Comparison of ENCODE assay signal across 1 cellular context in the genomic region with DNA sequence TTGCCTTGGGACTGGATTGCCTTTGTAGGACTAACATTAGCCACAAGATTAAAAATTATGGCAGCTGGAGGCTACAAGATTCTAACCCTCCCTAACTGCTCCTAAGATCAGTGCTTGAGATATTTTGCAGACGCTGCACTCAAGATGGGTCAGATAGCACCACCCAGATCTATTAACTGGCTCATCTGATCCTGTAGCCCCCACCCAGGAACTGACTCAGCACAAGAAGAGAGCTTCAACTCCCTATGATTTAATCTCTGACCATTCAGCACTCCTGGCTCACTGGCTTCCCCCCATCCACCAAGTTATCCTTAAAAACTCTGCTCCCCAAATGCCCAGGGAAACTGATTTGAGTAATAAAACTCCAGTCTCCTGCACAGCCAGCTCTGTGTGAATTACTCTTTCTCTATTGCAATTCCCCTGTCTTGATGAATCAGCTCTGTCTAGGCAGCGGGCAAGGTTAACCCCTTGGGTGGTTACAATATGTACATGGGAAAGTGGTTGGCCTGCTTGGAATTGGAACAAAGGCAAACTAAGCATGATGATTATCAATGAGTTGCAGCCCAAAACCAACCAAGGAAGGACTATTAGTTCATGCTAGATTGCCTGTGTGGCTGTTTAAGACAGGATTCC.
TF ChIP-seq lines count a peak whose summit lies in the region.
"Not testable (repeated sequence)": the region's sequence is repeated elsewhere in the genome, so short reads cannot be mapped to it uniquely, and the experiment has no call there.

No MANE protein-coding gene starts in this region.

TF ChIP-seq in K562, 482 proteins besides CTCF, POLR2A, EP300 and RAD21 (continues in another document):
- TF ChIP-seq VEZF1 (CRISPR knock-in tag; IDR thresholded peaks at IDR 0.05) (peak; percentile 74; the same call in 1 of the 2 replicates), SMARCA4 (IDR thresholded peaks at IDR 0.05) (peak; percentile 79), SMAD4 (CRISPR knock-in tag; conservative IDR thresholded peaks at IDR 0.05) (0 out of 2 replicates have a peak, but pooled peaks have one; percentile 23), FOSL1 (tag; conservative IDR thresholded peaks at IDR 0.05) (peak; percentile 87), MAFK (IDR thresholded peaks at IDR 0.05; ENCODE audit: low read length) (peak; percentile 63; the same call in 1 of the 2 replicates), ZNF395 (CRISPR knock-in tag; IDR thresholded peaks at IDR 0.05) (0 out of 2 replicates have a peak, but pooled peaks have one; percentile 55), CBFA2T3 (IDR thresholded peaks at IDR 0.05) (peak; percentile 24; the same call in 1 of the 2 replicates), RCOR1 (IDR thresholded peaks at IDR 0.05; ENCODE audit: borderline replicate concordance in 1 of 2, low read depth in 2 of 2, low read length in 2 of 2) (peak in 1 of 2 experiments; percentile 68; a peak in 2 of 4 replicates), SOX6 (IDR thresholded peaks at IDR 0.05) (peak; percentile 54; the same call in 1 of the 2 replicates), GATA2 (CRISPR knock-in tag; IDR thresholded peaks at IDR 0.05) (0 out of 2 replicates have a peak, but pooled peaks have one; percentile 8), MTA3 (IDR thresholded peaks at IDR 0.05; ENCODE audit: borderline replicate concordance) (peak; percentile 60; the same call in 1 of the 2 replicates), JUND (IDR thresholded peaks at IDR 0.05; ENCODE audit: borderline replicate concordance, low read depth, low read length) (peak; percentile 75), JUND (tag; IDR thresholded peaks at IDR 0.05; ENCODE audit: borderline replicate concordance, low read depth, low read length) (peak; percentile 79; the same call in 1 of the 3 replicates), HDAC2 (IDR thresholded peaks at IDR 0.05) (peak; percentile 68; the same call in 1 of the 2 replicates), GATAD2A (IDR thresholded peaks at IDR 0.05) (0 out of 2 replicates have a peak, but pooled peaks have one; percentile 36), GABPA (tag; conservative IDR thresholded peaks at IDR 0.05; ENCODE audit: low read depth) (0 out of 2 replicates have a peak, but pooled peaks have one; percentile 40), TBL1XR1 (IDR thresholded peaks at IDR 0.05; ENCODE audit: low read length in 2 of 2) (peak in 1 of 2 experiments; percentile 58; a peak in 1 of 4 replicates), MAZ (CRISPR knock-in tag; conservative IDR thresholded peaks at IDR 0.05 in 1 of 2, IDR thresholded peaks at IDR 0.05 in 1 of 2) (peak in 1 of 2 experiments; percentile 51; a peak in 1 of 4 replicates), ETV1 (tag; conservative IDR thresholded peaks at IDR 0.05; ENCODE audit: low read depth) (peak; percentile 30; the same call in 1 of the 2 replicates), MAFG (tag; conservative IDR thresholded peaks at IDR 0.05) (peak; percentile 86), BHLHE40 (IDR thresholded peaks at IDR 0.05; ENCODE audit: low read length) (0 out of 2 replicates have a peak, but pooled peaks have one; percentile 10), JUN (IDR thresholded peaks at IDR 0.05; ENCODE audit: borderline replicate concordance, low read depth, low read length) (0 out of 2 replicates have a peak, but pooled peaks have one; percentile 5), ATF7 (IDR thresholded peaks at IDR 0.05) (0 out of 2 replicates have a peak, but pooled peaks have one; percentile 16), ATF1 (tag; IDR thresholded peaks at IDR 0.05) (peak; percentile 51; the same call in 1 of the 2 replicates), BACH1 (tag; IDR thresholded peaks at IDR 0.05) (0 out of 2 replicates have a peak, but pooled peaks have one; percentile 41), HMG20B (CRISPR knock-in tag; IDR thresholded peaks at IDR 0.05) (0 out of 2 replicates have a peak, but pooled peaks have one; percentile 80), DIDO1 (tag; IDR thresholded peaks at IDR 0.05; ENCODE audit: low read depth) (peak; percentile 33; the same call in 1 of the 2 replicates), SMARCE1 (IDR thresholded peaks at IDR 0.05) (peak; percentile 81), ARID1B (IDR thresholded peaks at IDR 0.05) (peak; percentile 81), SMARCC2 (IDR thresholded peaks at IDR 0.05; ENCODE audit: low read depth) (peak; percentile 52; the same call in 1 of the 2 replicates), CTBP1 (IDR thresholded peaks at IDR 0.05; ENCODE audit: borderline replicate concordance) (peak; percentile 58; the same call in 1 of the 2 replicates), ATF3 (IDR thresholded peaks at IDR 0.05) (peak; percentile 50; the same call in 1 of the 2 replicates), C11orf30 (IDR thresholded peaks at IDR 0.05; ENCODE audit: low read depth) (peak; percentile 93), ELF1 (tag; IDR thresholded peaks at IDR 0.05) (0 out of 2 replicates have a peak, but pooled peaks have one; percentile 12), ZBTB5 (IDR thresholded peaks at IDR 0.05) (peak; percentile 92), ZNF316 (IDR thresholded peaks at IDR 0.05) (peak; percentile 91), DPF2 (IDR thresholded peaks at IDR 0.05) (peak; percentile 85), CXXC5 (CRISPR knock-in tag; IDR thresholded peaks at IDR 0.05) (peak; percentile 67), DACH1 (IDR thresholded peaks at IDR 0.05; ENCODE audit: partially characterized antibody) (peak; percentile 76)
- TF ChIP-seq, protein P1, sequence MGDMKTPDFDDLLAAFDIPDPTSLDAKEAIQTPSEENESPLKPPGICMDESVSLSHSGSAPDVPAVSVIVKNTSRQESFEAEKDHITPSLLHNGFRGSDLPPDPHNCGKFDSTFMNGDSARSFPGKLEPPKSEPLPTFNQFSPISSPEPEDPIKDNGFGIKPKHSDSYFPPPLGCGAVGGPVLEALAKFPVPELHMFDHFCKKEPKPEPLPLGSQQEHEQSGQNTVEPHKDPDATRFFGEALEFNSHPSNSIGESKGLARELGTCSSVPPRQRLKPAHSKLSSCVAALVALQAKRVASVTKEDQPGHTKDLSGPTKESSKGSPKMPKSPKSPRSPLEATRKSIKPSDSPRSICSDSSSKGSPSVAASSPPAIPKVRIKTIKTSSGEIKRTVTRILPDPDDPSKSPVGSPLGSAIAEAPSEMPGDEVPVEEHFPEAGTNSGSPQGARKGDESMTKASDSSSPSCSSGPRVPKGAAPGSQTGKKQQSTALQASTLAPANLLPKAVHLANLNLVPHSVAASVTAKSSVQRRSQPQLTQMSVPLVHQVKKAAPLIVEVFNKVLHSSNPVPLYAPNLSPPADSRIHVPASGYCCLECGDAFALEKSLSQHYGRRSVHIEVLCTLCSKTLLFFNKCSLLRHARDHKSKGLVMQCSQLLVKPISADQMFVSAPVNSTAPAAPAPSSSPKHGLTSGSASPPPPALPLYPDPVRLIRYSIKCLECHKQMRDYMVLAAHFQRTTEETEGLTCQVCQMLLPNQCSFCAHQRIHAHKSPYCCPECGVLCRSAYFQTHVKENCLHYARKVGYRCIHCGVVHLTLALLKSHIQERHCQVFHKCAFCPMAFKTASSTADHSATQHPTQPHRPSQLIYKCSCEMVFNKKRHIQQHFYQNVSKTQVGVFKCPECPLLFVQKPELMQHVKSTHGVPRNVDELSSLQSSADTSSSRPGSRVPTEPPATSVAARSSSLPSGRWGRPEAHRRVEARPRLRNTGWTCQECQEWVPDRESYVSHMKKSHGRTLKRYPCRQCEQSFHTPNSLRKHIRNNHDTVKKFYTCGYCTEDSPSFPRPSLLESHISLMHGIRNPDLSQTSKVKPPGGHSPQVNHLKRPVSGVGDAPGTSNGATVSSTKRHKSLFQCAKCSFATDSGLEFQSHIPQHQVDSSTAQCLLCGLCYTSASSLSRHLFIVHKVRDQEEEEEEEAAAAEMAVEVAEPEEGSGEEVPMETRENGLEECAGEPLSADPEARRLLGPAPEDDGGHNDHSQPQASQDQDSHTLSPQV (IDR thresholded peaks at IDR 0.05), result peak; percentile 27; the same call in 1 of the 2 replicates
- TF ChIP-seq, protein P2, sequence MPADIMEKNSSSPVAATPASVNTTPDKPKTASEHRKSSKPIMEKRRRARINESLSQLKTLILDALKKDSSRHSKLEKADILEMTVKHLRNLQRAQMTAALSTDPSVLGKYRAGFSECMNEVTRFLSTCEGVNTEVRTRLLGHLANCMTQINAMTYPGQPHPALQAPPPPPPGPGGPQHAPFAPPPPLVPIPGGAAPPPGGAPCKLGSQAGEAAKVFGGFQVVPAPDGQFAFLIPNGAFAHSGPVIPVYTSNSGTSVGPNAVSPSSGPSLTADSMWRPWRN (IDR thresholded peaks at IDR 0.05; ENCODE audit: low read depth), result peak; percentile 25; the same call in 1 of the 2 replicates
- TF ChIP-seq, protein P3, sequence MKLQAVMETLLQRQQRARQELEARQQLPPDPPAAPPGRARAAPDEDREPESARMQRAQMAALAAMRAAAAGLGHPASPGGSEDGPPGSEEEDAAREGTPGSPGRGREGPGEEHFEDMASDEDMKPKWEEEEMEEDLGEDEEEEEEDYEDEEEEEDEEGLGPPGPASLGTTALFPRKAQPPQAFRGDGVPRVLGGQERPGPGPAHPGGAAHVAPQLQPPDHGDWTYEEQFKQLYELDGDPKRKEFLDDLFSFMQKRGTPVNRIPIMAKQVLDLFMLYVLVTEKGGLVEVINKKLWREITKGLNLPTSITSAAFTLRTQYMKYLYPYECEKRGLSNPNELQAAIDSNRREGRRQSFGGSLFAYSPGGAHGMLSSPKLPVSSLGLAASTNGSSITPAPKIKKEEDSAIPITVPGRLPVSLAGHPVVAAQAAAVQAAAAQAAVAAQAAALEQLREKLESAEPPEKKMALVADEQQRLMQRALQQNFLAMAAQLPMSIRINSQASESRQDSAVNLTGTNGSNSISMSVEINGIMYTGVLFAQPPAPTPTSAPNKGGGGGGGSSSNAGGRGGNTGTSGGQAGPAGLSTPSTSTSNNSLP (IDR thresholded peaks at IDR 0.05; ENCODE audit: borderline replicate concordance, low read depth, low read length), result 0 out of 2 replicates have a peak, but pooled peaks have one; percentile 13
- TF ChIP-seq, protein P4, sequence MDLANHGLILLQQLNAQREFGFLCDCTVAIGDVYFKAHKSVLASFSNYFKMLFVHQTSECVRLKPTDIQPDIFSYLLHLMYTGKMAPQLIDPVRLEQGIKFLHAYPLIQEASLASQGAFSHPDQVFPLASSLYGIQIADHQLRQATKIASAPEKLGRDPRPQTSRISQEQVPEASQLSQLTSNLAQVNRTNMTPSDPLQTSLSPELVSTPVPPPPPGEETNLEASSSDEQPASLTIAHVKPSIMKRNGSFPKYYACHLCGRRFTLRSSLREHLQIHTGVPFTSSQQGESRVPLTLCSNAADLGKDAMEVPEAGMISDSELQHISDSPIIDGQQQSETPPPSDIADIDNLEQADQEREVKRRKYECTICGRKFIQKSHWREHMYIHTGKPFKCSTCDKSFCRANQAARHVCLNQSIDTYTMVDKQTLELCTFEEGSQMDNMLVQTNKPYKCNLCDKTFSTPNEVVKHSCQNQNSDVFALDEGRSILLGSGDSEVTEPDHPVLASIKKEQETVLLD (IDR thresholded peaks at IDR 0.05), result peak; percentile 32; the same call in 1 of the 2 replicates
- TF ChIP-seq JUN (CRISPR knock-in tag; IDR thresholded peaks at IDR 0.05; ENCODE audit: borderline replicate concordance); ATF1 (CRISPR knock-in tag; IDR thresholded peaks at IDR 0.05); ATF3 (CRISPR knock-in tag; conservative IDR thresholded peaks at IDR 0.05): not testable (repeated sequence)
- TF ChIP-seq, protein P5, sequence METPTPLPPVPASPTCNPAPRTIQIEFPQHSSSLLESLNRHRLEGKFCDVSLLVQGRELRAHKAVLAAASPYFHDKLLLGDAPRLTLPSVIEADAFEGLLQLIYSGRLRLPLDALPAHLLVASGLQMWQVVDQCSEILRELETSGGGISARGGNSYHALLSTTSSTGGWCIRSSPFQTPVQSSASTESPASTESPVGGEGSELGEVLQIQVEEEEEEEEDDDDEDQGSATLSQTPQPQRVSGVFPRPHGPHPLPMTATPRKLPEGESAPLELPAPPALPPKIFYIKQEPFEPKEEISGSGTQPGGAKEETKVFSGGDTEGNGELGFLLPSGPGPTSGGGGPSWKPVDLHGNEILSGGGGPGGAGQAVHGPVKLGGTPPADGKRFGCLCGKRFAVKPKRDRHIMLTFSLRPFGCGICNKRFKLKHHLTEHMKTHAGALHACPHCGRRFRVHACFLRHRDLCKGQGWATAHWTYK (CRISPR knock-in tag; IDR thresholded peaks at IDR 0.05), result 0 out of 2 replicates have a peak, but pooled peaks have one; percentile 38
